ENCODE assay signal across 8 cellular contexts in genomic region chr2:74197983-74198460, GRCh38. TPM values are rescaled to one million over a fixed set of nuclear protein-coding genes. Genes with fewer than 3 reads are reported as not detected.
DNase-seq lines count a peak whose midpoint lies in the region; ATAC-seq and TF ChIP-seq lines count a peak whose summit lies in the region.

No MANE protein-coding gene starts in this region.

- CTCF ChIA-PET in HEK293 (lab: Yijun Ruan, JAX) = interaction anchor here (0.6 to 2.4 kb wide), 5 partner anchors 12 to 373 kb away, joined by 3 to 9 read pairs (median 3); partner anchors contain the start of gene MOB1A

- no peak for DNase-seq in glutamatergic neuron
- no peak for DNase-seq in HuH-7 (ENCODE audit: low spot score)
- no peak for DNase-seq in stimulated activated CD4-positive, alpha-beta T cell treated with anti-CD3 and anti-CD28 coated beads, Interleukin-2, amount 100 ng/mL, for 48 hours

- H3K9me3 Mint-ChIP-seq in glutamatergic neuron (ENCODE audit: unreplicated experiment) = peaks cover 17% of the 10 kb centered on the region

- peaks cover 17% of the 10 kb centered on the region for H3K27me3 Mint-ChIP-seq in glutamatergic neuron (ENCODE audit: unreplicated experiment)

- no peaks in the 10 kb centered on the region for H3K27me3 ChIP-seq in skeletal muscle tissue (ENCODE audit: control insufficient read depth in 3 of 3, insufficient read depth in 3 of 3, low read length in 3 of 3)

- peak overlapping the region; percentile 100 for H3K27ac Mint-ChIP-seq in glutamatergic neuron (ENCODE audit: unreplicated experiment)

- peaks cover 7% of the 10 kb centered on the region for H3K4me1 Mint-ChIP-seq in glutamatergic neuron (ENCODE audit: low read depth, unreplicated experiment)

- H3K27ac ChIP-seq in HEK293 (ENCODE audit: extremely low read depth, low read depth, low read length) = no peak overlapping the region
- H3K27ac ChIP-seq in skeletal muscle tissue (ENCODE audit: low read depth, low read length) = peak overlapping the region; percentile 96

- no peak overlapping the region for H3K4me3 ChIP-seq in HEK293 (ENCODE audit: low read depth, low read length)
- H3K4me3 ChIP-seq in WI38 (ENCODE audit: low read depth, low read length) = peak overlapping the region; percentile 88
- H3K4me3 ChIP-seq in skeletal muscle tissue (ENCODE audit: low read length in 3 of 3) = peak overlapping the region; percentile 83 to 89 (median 87)

- peaks cover 8% of the 10 kb centered on the region; the same call in 1 of the 2 replicates for H3K4me1 ChIP-seq in HEK293 (ENCODE audit: control insufficient read depth, insufficient read depth, low read length)
- peaks cover 25 to 27% (median 26%) of the 10 kb centered on the region in 3 donors for H3K4me1 ChIP-seq in skeletal muscle tissue (ENCODE audit: control insufficient read depth in 3 of 3, insufficient read depth in 3 of 3, low read length in 3 of 3)

- TF ChIP-seq CTCF in HEK293 (tag by site-specific recombination; IDR thresholded peaks at IDR 0.05) (no peak), WI38 (IDR thresholded peaks at IDR 0.05; ENCODE audit: low read depth, low read length) (no peak), glutamatergic neuron (IDR thresholded peaks at IDR 0.05; ENCODE audit: partially characterized antibody, unreplicated experiment) (no peak)

- peak overlapping the region; percentile 97 for H3K4me3 Mint-ChIP-seq in glutamatergic neuron (ENCODE audit: unreplicated experiment)

- H3K9me3 ChIP-seq in HEK293 (ENCODE audit: control insufficient read depth, insufficient read depth, low read depth, low read length) = no peaks in the 10 kb centered on the region
- H3K9me3 ChIP-seq in skeletal muscle tissue (ENCODE audit: control insufficient read depth in 3 of 3, low read length in 3 of 3) = no peaks in the 10 kb centered on the region

- H3K36me3 ChIP-seq in HEK293 (ENCODE audit: control insufficient read depth in 2 of 2, insufficient read depth in 1 of 2, low read length in 2 of 2) (peaks cover 6 to 7% of the 10 kb centered on the region in 2 experiments; a peak in 2 of 3 replicates), skeletal muscle tissue (ENCODE audit: control insufficient read depth in 3 of 3, insufficient read depth in 3 of 3, low read length in 3 of 3) (no peaks in the 10 kb centered on the region)

- peak overlapping the region; percentile 81 to 92 (median 85) for H3K9ac ChIP-seq in skeletal muscle tissue (ENCODE audit: low read depth in 1 of 3, low read length in 3 of 3)

- POLR2A ChIA-PET in HEK293 (lab: Yijun Ruan, JAX) = interaction anchor here (0.6 to 4.4 kb wide), 19 partner anchors 10 to 461 kb away, joined by 3 to 52 read pairs (median 3); partner anchors contain the start of genes BOLA3, MOB1A, STAMBP and TPRKB

- H3K36me3 Mint-ChIP-seq in glutamatergic neuron (ENCODE audit: unreplicated experiment) = peaks cover 4% of the 10 kb centered on the region

- ATAC-seq in HG03521 (IDR thresholded peaks at IDR 0.05; ENCODE audit: unreplicated experiment) (no peak), GM18520 (IDR thresholded peaks at IDR 0.05; ENCODE audit: unreplicated experiment) (no peak)

TF ChIP-seq in HEK293, 187 proteins besides CTCF, POLR2A, EP300 and RAD21 (continues in another document):
- TF ChIP-seq TRIM28 (IDR thresholded peaks at IDR 0.05; ENCODE audit: borderline replicate concordance, low read length) (no peak), OVOL3 (tag by site-specific recombination; IDR thresholded peaks at IDR 0.05) (no peak), ZBTB6 (tag by site-specific recombination; IDR thresholded peaks at IDR 0.05) (peak; percentile 92), ZBTB8A (tag by site-specific recombination; IDR thresholded peaks at IDR 0.05) (no peak), ZNF558 (tag by site-specific recombination; IDR thresholded peaks at IDR 0.05) (no peak), ZNF280D (tag by site-specific recombination; IDR thresholded peaks at IDR 0.05) (no peak), MEIS1 (CRISPR knock-in tag; IDR thresholded peaks at IDR 0.05; ENCODE audit: borderline replicate concordance) (no peak), ZNF24 (tag by site-specific recombination; IDR thresholded peaks at IDR 0.05) (peak; percentile 93), ZNF585B (tag by site-specific recombination; IDR thresholded peaks at IDR 0.05) (no peak), ZNF76 (tag by site-specific recombination; IDR thresholded peaks at IDR 0.05; ENCODE audit: borderline replicate concordance, low read depth) (no peak), ZFP37 (tag by site-specific recombination; IDR thresholded peaks at IDR 0.05) (no peak), ZNF596 (tag by site-specific recombination; IDR thresholded peaks at IDR 0.05) (no peak), ZNF791 (tag by site-specific recombination; IDR thresholded peaks at IDR 0.05) (no peak), ZNF133 (tag by site-specific recombination; IDR thresholded peaks at IDR 0.05) (no peak), ZNF624 (tag by site-specific recombination; IDR thresholded peaks at IDR 0.05) (no peak), ELK4 (IDR thresholded peaks at IDR 0.05; ENCODE audit: borderline replicate concordance, low read depth, low read length) (no peak), YY2 (tag by site-specific recombination; IDR thresholded peaks at IDR 0.05) (no peak), ZNF202 (tag by site-specific recombination; IDR thresholded peaks at IDR 0.05; ENCODE audit: borderline replicate concordance) (no peak), ZNF26 (tag by site-specific recombination; IDR thresholded peaks at IDR 0.05) (no peak), ZNF366 (tag by site-specific recombination; conservative IDR thresholded peaks at IDR 0.05) (peak; percentile 47; the same call in 1 of the 2 replicates), ZNF433 (tag by site-specific recombination; IDR thresholded peaks at IDR 0.05; ENCODE audit: low read depth) (no peak), SP7 (tag by site-specific recombination; IDR thresholded peaks at IDR 0.05) (no peak), YY1 (tag by site-specific recombination; IDR thresholded peaks at IDR 0.05) (no peak), ZFHX2 (tag by site-specific recombination; conservative IDR thresholded peaks at IDR 0.05) (no peak), SETDB1 (IDR thresholded peaks at IDR 0.05; ENCODE audit: insufficient read length, low read length) (peak; percentile 63), ZNF350 (tag by site-specific recombination; IDR thresholded peaks at IDR 0.05) (no peak)

RNA-seq across cellular contexts. Expression of gene MTHFD2, which starts 0.4 kb away (rescaled TPM):
- 293 TPM for total RNA-seq in glutamatergic neuron (ENCODE audit: unreplicated experiment)
- total RNA-seq in skeletal muscle tissue = 28.2 TPM

RNA-seq across cellular contexts. Expression of gene MOB1A, which starts 19.3 kb away (rescaled TPM):
- 60.5 TPM for total RNA-seq in glutamatergic neuron (ENCODE audit: unreplicated experiment)
- total RNA-seq in skeletal muscle tissue = 48.0 TPM

RNA-seq across cellular contexts. Expression of gene BOLA3, which starts 50.3 kb away (rescaled TPM):
- 17.7 TPM for total RNA-seq in glutamatergic neuron (ENCODE audit: unreplicated experiment)
- total RNA-seq in skeletal muscle tissue = 15.7 TPM

Comparison
In these comparisons a context has a peak if more than half of its experiments do, and no peak if none do; other contexts are left out.
1. RNA of gene MTHFD2, which starts 0.4 kb away (total RNA-seq): 293 TPM in glutamatergic neuron (single experiment); 28.2 TPM in skeletal muscle tissue (single experiment); every median in the first group is over 10 times any median in the second.